In the genomic region with DNA sequence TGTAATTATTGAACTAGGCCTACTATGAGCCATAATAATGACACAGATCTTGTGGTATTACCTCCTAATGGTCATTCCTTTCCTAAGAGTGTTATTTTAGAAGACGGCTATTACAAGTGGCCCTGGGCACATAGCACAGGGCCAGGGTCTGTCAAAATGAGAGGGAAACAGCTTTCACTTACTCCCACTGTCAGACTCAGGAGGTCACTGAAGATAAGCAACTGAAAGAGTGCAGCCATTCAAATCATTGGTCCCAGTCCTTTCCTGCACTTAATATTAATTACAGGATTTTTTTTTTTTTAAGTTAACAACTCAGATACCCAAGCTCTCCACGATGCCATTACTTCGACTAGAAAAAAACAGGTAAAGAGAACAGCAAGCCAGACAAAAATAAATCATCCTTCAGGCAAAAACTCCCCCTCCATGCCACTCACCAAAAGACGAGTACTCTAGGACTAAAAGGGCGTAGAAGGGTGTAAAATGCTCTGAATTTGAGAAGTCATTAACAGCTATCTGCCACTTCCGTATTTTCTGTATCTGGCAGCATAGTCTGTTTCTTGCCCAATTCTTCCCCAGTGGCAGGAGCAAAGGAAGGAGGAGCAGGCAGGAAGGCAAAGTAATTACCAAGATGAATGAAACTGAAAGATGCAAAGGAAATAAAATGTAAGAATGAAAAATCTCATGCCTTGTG, we compare ENCODE assay signal across 11 cellular contexts.
DNase-seq lines count a peak whose midpoint lies in the region; ATAC-seq and TF ChIP-seq lines count a peak whose summit lies in the region.
"Had no signal": no experiment of that assay in that cellular context is flagged by ENCODE, and none has a peak within 500 bp of the region (broad histone marks: within the 10 kb centered on the region; RNA-seq: fewer than 3 reads in every experiment).

No MANE protein-coding gene starts in this region.

- no peaks in the 10 kb centered on the region for H4K20me1 ChIP-seq in SK-N-SH (ENCODE audit: insufficient read depth)
- no peaks in the 10 kb centered on the region for H4K20me1 ChIP-seq in SU-DHL-6 (ENCODE audit: low read depth, low read length)

- 72% methylated on average over 6 of the region's 6 CpGs for WGBS in SK-N-SH (ENCODE audit: low lambda C conversion rate)

- no peak for TF ChIP-seq CTCF in SK-N-SH (IDR thresholded peaks at IDR 0.05)
- TF ChIP-seq CTCF in SU-DHL-6 (IDR thresholded peaks at IDR 0.05; ENCODE audit: insufficient read depth, low read length, poor library complexity, severe bottlenecking): no peak

- TF ChIP-seq EP300 in SK-N-SH (IDR thresholded peaks at IDR 0.05; ENCODE audit: borderline replicate concordance in 1 of 2, low read depth in 1 of 2, low read length in 1 of 2): peak in 1 of 2 experiments; percentile 71; a peak in 2 of 4 replicates

- CTCF ChIA-PET in SK-N-SH (lab: Yijun Ruan, JAX): interaction anchor here (0.6 to 1.0 kb wide), 4 partner anchors 59 to 751 kb away, joined by 3 to 4 read pairs (median 3); no protein-coding TSS in a partner anchor

- no peak overlapping the region for H3K9ac ChIP-seq in SK-N-SH
- H3K9ac ChIP-seq in SU-DHL-6 (ENCODE audit: low read length): peak overlapping the region; percentile 76
- peak overlapping the region in 1 of 5 donors; percentile 17 for H3K9ac ChIP-seq in subcutaneous abdominal adipose tissue (ENCODE audit: low read length in 5 of 5)

- H3K9me2 ChIP-seq in SK-N-SH: no peaks in the 10 kb centered on the region
- no peaks in the 10 kb centered on the region for H3K9me2 ChIP-seq in SU-DHL-6 (replicated peaks; ENCODE audit: insufficient read depth, low read length)

- H2AFZ ChIP-seq in SK-N-SH (ENCODE audit: low read depth) (no peak overlapping the region), SU-DHL-6 (ENCODE audit: low read depth, low read length, severe bottlenecking) (no peak overlapping the region)

- POLR2A ChIA-PET in SK-N-SH (lab: Yijun Ruan, JAX): no interaction called here

- DNase-seq in SK-N-SH: no peak
- peak; percentile 37 for DNase-seq in kidney glomerular epithelial cell (lab: John Stamatoyannopoulos, UW)
- DNase-seq in ecto neural progenitor cell (ENCODE audit: low spot score): no peak
- DNase-seq in AG08395 (ENCODE audit: low spot score): no peak
- DNase-seq: activated CD4-positive, alpha-beta T cell treated with anti-CD3 and anti-CD28 coated beads for 48 hours; substantia nigra had no signal

- H3K79me2 ChIP-seq in SK-N-SH (ENCODE audit: insufficient read depth): no peaks in the 10 kb centered on the region
- peaks cover 98% of the 10 kb centered on the region for H3K79me2 ChIP-seq in SU-DHL-6 (ENCODE audit: insufficient read depth, low read length)

- H3F3A ChIP-seq in SK-N-SH (replicated peaks; ENCODE audit: insufficient read depth) (peaks cover 7% of the 10 kb centered on the region), SU-DHL-6 (ENCODE audit: insufficient read depth) (peaks cover 84% of the 10 kb centered on the region)

- no peaks in the 10 kb centered on the region for H3K9me3 ChIP-seq in SK-N-SH
- no peaks in the 10 kb centered on the region for H3K9me3 ChIP-seq in SU-DHL-6 (ENCODE audit: insufficient read depth, low read length)
- H3K9me3 ChIP-seq in subcutaneous abdominal adipose tissue (ENCODE audit: control insufficient read depth in 5 of 5, low read length in 5 of 5): no peaks in the 10 kb centered on the region

- H3K27me3 ChIP-seq in SK-N-SH (ENCODE audit: insufficient read depth) (no peaks in the 10 kb centered on the region), SU-DHL-6 (ENCODE audit: low read length) (no peaks in the 10 kb centered on the region), subcutaneous abdominal adipose tissue (ENCODE audit: control insufficient read depth in 5 of 5, insufficient read depth in 4 of 5, low read length in 5 of 5) (peaks cover 0 to 3% (median 0%) of the 10 kb centered on the region in 5 donors)

- no peak for ATAC-seq in SK-N-SH treated with all-trans-retinoic acid at 6 μM for 48 hours
- ATAC-seq in GM18873 (IDR thresholded peaks at IDR 0.05; ENCODE audit: low FRiP score, unreplicated experiment): no peak
- ATAC-seq: activated naive CD4-positive, alpha-beta T cell treated with anti-CD3 and anti-CD28 coated beads, Interleukin-2, amount 50 U/mL, for 72 hours had no signal

- H3K36me3 ChIP-seq in SK-N-SH (replicated peaks in 1 of 2; ENCODE audit: control insufficient read depth in 1 of 2, insufficient read depth in 2 of 2, low read length in 1 of 2) (no peaks in the 10 kb centered on the region), SU-DHL-6 (ENCODE audit: low read length) (no peaks in the 10 kb centered on the region), subcutaneous abdominal adipose tissue (ENCODE audit: control insufficient read depth in 5 of 5, insufficient read depth in 5 of 5, low read length in 5 of 5) (no peaks in the 10 kb centered on the region)

- H3K27ac ChIP-seq in SK-N-SH (ENCODE audit: low read depth in 2 of 2, low read length in 1 of 2): peak overlapping the region in 1 of 2 experiments; percentile 84; a peak in 2 of 4 replicates
- H3K27ac ChIP-seq in SU-DHL-6 (ENCODE audit: low read depth, low read length): peak overlapping the region; percentile 98
- H3K27ac ChIP-seq in subcutaneous abdominal adipose tissue (ENCODE audit: low read depth, low read length): peak overlapping the region; percentile 33

- H3K4me2 ChIP-seq in SK-N-SH (no peak overlapping the region), SU-DHL-6 (ENCODE audit: low read depth, low read length, poor library complexity, severe bottlenecking) (peak overlapping the region; percentile 93)

- peak; percentile 32 for TF ChIP-seq RAD21 in SK-N-SH (IDR thresholded peaks at IDR 0.05; ENCODE audit: low read length)

- H3K4me3 ChIP-seq in SK-N-SH (ENCODE audit: low read depth in 2 of 2, low read length in 1 of 2) (no peak overlapping the region), SU-DHL-6 (ENCODE audit: insufficient read depth, low read length, poor library complexity, severe bottlenecking) (peak overlapping the region; percentile 32), subcutaneous abdominal adipose tissue (ENCODE audit: low read depth in 1 of 5, low read length in 5 of 5) (peak overlapping the region in 1 of 5 donors; percentile 0)

- peaks cover 54 to 69% of the 10 kb centered on the region in 2 experiments for H3K4me1 ChIP-seq in SK-N-SH (ENCODE audit: control insufficient read depth in 1 of 2, insufficient read depth in 2 of 2, low read depth in 1 of 2, low read length in 1 of 2)
- H3K4me1 ChIP-seq in subcutaneous abdominal adipose tissue (ENCODE audit: control insufficient read depth in 5 of 5, insufficient read depth in 5 of 5, low read length in 5 of 5): peaks cover 2 to 70% (median 57%) of the 10 kb centered on the region in 5 donors

TF ChIP-seq in SK-N-SH, 30 proteins besides CTCF, POLR2A, EP300 and RAD21:
- peak; percentile 49; the same call in 1 of the 2 replicates for TF ChIP-seq RCOR1 (IDR thresholded peaks at IDR 0.05; ENCODE audit: low read length)
- TF ChIP-seq, protein P1, sequence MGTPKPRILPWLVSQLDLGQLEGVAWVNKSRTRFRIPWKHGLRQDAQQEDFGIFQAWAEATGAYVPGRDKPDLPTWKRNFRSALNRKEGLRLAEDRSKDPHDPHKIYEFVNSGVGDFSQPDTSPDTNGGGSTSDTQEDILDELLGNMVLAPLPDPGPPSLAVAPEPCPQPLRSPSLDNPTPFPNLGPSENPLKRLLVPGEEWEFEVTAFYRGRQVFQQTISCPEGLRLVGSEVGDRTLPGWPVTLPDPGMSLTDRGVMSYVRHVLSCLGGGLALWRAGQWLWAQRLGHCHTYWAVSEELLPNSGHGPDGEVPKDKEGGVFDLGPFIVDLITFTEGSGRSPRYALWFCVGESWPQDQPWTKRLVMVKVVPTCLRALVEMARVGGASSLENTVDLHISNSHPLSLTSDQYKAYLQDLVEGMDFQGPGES (IDR thresholded peaks at IDR 0.05; ENCODE audit: low read depth, low read length): no peak
- TF ChIP-seq CHD2 (IDR thresholded peaks at IDR 0.05; ENCODE audit: low read length, partially characterized antibody): peak; percentile 12
- TF ChIP-seq GATA2 (CRISPR knock-in tag; IDR thresholded peaks at IDR 0.05): peak; percentile 45

TF ChIP-seq in SK-N-SH treated with all-trans-retinoic acid at 6 μM for 48 hours, 23 proteins besides CTCF, POLR2A, EP300 and RAD21 (continues in another document):
- no peak for TF ChIP-seq TSHZ2 (CRISPR knock-in tag; IDR thresholded peaks at IDR 0.05)
- no peak for TF ChIP-seq ZFP30 (CRISPR knock-in tag; IDR thresholded peaks at IDR 0.05)
- no peak for TF ChIP-seq PPARA (CRISPR knock-in tag; IDR thresholded peaks at IDR 0.05; ENCODE audit: borderline replicate concordance)
- no peak for TF ChIP-seq RARB (CRISPR knock-in tag; IDR thresholded peaks at IDR 0.05)
- no peak for TF ChIP-seq TOX (CRISPR knock-in tag; IDR thresholded peaks at IDR 0.05; ENCODE audit: borderline replicate concordance)
